ENCODE assay signal across 26 cellular contexts in genomic region chr1:244424649-244425334, GRCh38. TPM values are rescaled to one million over a fixed set of nuclear protein-coding genes. Genes with fewer than 3 reads are reported as not detected.
A peak's percentile ranks its signal among the peaks of the same experiment; 100 is the strongest.
DNase-seq lines count a peak whose midpoint lies in the region; ATAC-seq lines count a peak whose summit lies in the region.
"Had no signal": no experiment of that assay in that cellular context is flagged by ENCODE, and none has a peak within 500 bp of the region (broad histone marks: within the 10 kb centered on the region; RNA-seq: fewer than 3 reads in every experiment).

No MANE protein-coding gene starts in this region.

- H4K91ac ChIP-seq in neuronal stem cell (ENCODE audit: low read depth, low read length, poor library complexity), result peak overlapping the region; percentile 30

- peaks cover 9 to 60% of the 10 kb centered on the region in 2 donors for H3K36me3 ChIP-seq in neuronal stem cell (replicated peaks in 1 of 2; ENCODE audit: control insufficient read depth in 2 of 2, insufficient read depth in 2 of 2, low read length in 2 of 2)

- no peak overlapping the region for H3K4ac ChIP-seq in neuronal stem cell (ENCODE audit: low read length)

- no peaks in the 10 kb centered on the region for H3K79me1 ChIP-seq in neuronal stem cell (ENCODE audit: low read depth, low read length)

- no peak overlapping the region for H3K4me3 Mint-ChIP-seq in activated naive CD8-positive, alpha-beta T cell treated with anti-CD3 and anti-CD28 coated beads, Interleukin-2, amount 50 U/mL, for 24 hours
- H3K4me3 Mint-ChIP-seq in activated naive CD8-positive, alpha-beta T cell treated with anti-CD3 and anti-CD28 coated beads for 36 hours, result no peak overlapping the region
- H3K4me3 Mint-ChIP-seq in central memory CD8-positive, alpha-beta T cell, result no peak overlapping the region
- H3K4me3 Mint-ChIP-seq: activated CD8-positive, alpha-beta T cell treated with anti-CD3 and anti-CD28 coated beads for 36 hours; CD8-positive, alpha-beta memory T cell; nephron; stimulated activated naive CD8-positive, alpha-beta T cell treated with anti-CD3 and anti-CD28 coated beads, Interleukin-15, amount 100 ng/mL, for 72 hours; T-helper 1 cell treated with Interleukin-12 subunit alpha and Interleukin-12 subunit beta and Interleukin-4 antibody, amounts not matched to agents 30 μg/mL and 1 μg/mL, for 36 hours had no signal

- H3K9me3 Mint-ChIP-seq in activated naive CD8-positive, alpha-beta T cell treated with anti-CD3 and anti-CD28 coated beads, Interleukin-2, amount 50 U/mL, for 24 hours, result no peaks in the 10 kb centered on the region
- no peaks in the 10 kb centered on the region for H3K9me3 Mint-ChIP-seq in activated naive CD8-positive, alpha-beta T cell treated with anti-CD3 and anti-CD28 coated beads for 36 hours
- H3K9me3 Mint-ChIP-seq in central memory CD8-positive, alpha-beta T cell, result no peaks in the 10 kb centered on the region
- H3K9me3 Mint-ChIP-seq: activated CD8-positive, alpha-beta T cell treated with anti-CD3 and anti-CD28 coated beads for 36 hours; CD8-positive, alpha-beta memory T cell; nephron; stimulated activated naive CD8-positive, alpha-beta T cell treated with anti-CD3 and anti-CD28 coated beads, Interleukin-15, amount 100 ng/mL, for 72 hours; T-helper 1 cell treated with Interleukin-12 subunit alpha and Interleukin-12 subunit beta and Interleukin-4 antibody, amounts not matched to agents 30 μg/mL and 1 μg/mL, for 36 hours had no signal

- no peak for DNase-seq in activated naive CD8-positive, alpha-beta T cell treated with anti-CD3 and anti-CD28 coated beads, Interleukin-2, amount 50 U/mL, for 24 hours
- no peak for DNase-seq in activated naive CD8-positive, alpha-beta T cell treated with anti-CD3 and anti-CD28 coated beads for 36 hours
- DNase-seq in G401 (ENCODE audit: low spot score) (peak; percentile 28), neuronal stem cell (ENCODE audit: low spot score) (no peak), DMS153 (lab: John Stamatoyannopoulos, UW) (no peak)
- DNase-seq in central memory CD8-positive, alpha-beta T cell (ENCODE audit: low spot score in 2 of 2), result no peak
- DNase-seq: activated CD8-positive, alpha-beta T cell treated with anti-CD3 and anti-CD28 coated beads for 36 hours; activated gamma-delta T cell; activated T-cell treated with anti-CD3 and anti-CD28 coated beads for 4 hours; CD8-positive, alpha-beta memory T cell; DMS53; Karpas-422; midbrain; MV-4-11; NCI-H1436 treated with DMSO at 0.1 percent for 48 hours; NCI-H446; RPMI8226; stimulated activated CD4-positive, alpha-beta T cell treated with anti-CD3 and anti-CD28 coated beads, Interleukin-4, amount 100 ng/mL, for 4 hours; stimulated activated naive CD8-positive, alpha-beta T cell treated with anti-CD3 and anti-CD28 coated beads, Interleukin-15, amount 100 ng/mL, for 72 hours; thyroid gland had no signal

- no peak overlapping the region for H3K9ac ChIP-seq in neuronal stem cell (ENCODE audit: low read depth, low read length, poor library complexity)

- H3K27ac Mint-ChIP-seq in activated naive CD8-positive, alpha-beta T cell treated with anti-CD3 and anti-CD28 coated beads, Interleukin-2, amount 50 U/mL, for 24 hours, result peak overlapping the region; percentile 11
- H3K27ac Mint-ChIP-seq in activated naive CD8-positive, alpha-beta T cell treated with anti-CD3 and anti-CD28 coated beads for 36 hours, result no peak overlapping the region
- peak overlapping the region; percentile 36 for H3K27ac Mint-ChIP-seq in central memory CD8-positive, alpha-beta T cell (ENCODE audit: low read depth)
- H3K27ac Mint-ChIP-seq: nephron; stimulated activated naive CD8-positive, alpha-beta T cell treated with anti-CD3 and anti-CD28 coated beads, Interleukin-15, amount 100 ng/mL, for 72 hours; T-helper 1 cell treated with Interleukin-12 subunit alpha and Interleukin-12 subunit beta and Interleukin-4 antibody, amounts not matched to agents 30 μg/mL and 1 μg/mL, for 36 hours had no signal

- no peak overlapping the region for H4K8ac ChIP-seq in neuronal stem cell (ENCODE audit: low read depth, low read length)

- in situ Hi-C loops in G401 (cut with HindIII; ENCODE audit: low sequenced_read_pairs), result no loop called here

- no peak for ATAC-seq in activated naive CD8-positive, alpha-beta T cell treated with anti-CD3 and anti-CD28 coated beads, Interleukin-2, amount 50 U/mL, for 24 hours
- ATAC-seq in central memory CD8-positive, alpha-beta T cell (replicated peaks; ENCODE audit: extremely low read depth, poor library complexity, severe bottlenecking), result no peak
- ATAC-seq in GM18858 (IDR thresholded peaks at IDR 0.05; ENCODE audit: unreplicated experiment), result no peak
- no peak for ATAC-seq in HG03439 (IDR thresholded peaks at IDR 0.05; ENCODE audit: unreplicated experiment)
- ATAC-seq: activated CD8-positive, alpha-beta T cell treated with anti-CD3 and anti-CD28 coated beads for 36 hours; HCT116; stimulated activated naive CD8-positive, alpha-beta T cell treated with anti-CD3 and anti-CD28 coated beads, Interleukin-15, amount 100 ng/mL, for 72 hours had no signal

- H3K9me3 ChIP-seq in neuronal stem cell (replicated peaks in 1 of 2; ENCODE audit: control insufficient read depth in 2 of 2, insufficient read depth in 1 of 2, low read depth in 1 of 2, low read length in 2 of 2), result no peaks in the 10 kb centered on the region
- H3K9me3 ChIP-seq: thyroid gland, vagina had no signal

- WGBS in neuronal stem cell (ENCODE audit: extremely low coverage in 2 of 2, insufficient read length in 2 of 2, insufficient replicate concordance in 1 of 2), 2 donors, result no CpG with 5 or more reads among the region's 2 CpGs

- H2BK12ac ChIP-seq in neuronal stem cell (ENCODE audit: low read length), result no peak overlapping the region

- no peak overlapping the region for H3K4me2 ChIP-seq in neuronal stem cell (ENCODE audit: insufficient read depth, low read length, poor library complexity, severe bottlenecking)

- no peak overlapping the region for H2BK15ac ChIP-seq in neuronal stem cell (ENCODE audit: low read length)

- H3K27me3 ChIP-seq in neuronal stem cell (ENCODE audit: control insufficient read depth in 3 of 3, insufficient read depth in 3 of 3, low read depth in 1 of 3, low read length in 3 of 3), result peaks cover 0 to 2% (median 0%) of the 10 kb centered on the region in 3 experiments
- H3K27me3 ChIP-seq: thyroid gland, vagina had no signal

- no peak overlapping the region for H3K18ac ChIP-seq in neuronal stem cell (ENCODE audit: low read length)

- no peak overlapping the region for H2AFZ ChIP-seq in neuronal stem cell (ENCODE audit: low read length)

- no peak overlapping the region for H3K23ac ChIP-seq in neuronal stem cell (ENCODE audit: low read depth, low read length, poor library complexity)

- H3K27me3 Mint-ChIP-seq in activated naive CD8-positive, alpha-beta T cell treated with anti-CD3 and anti-CD28 coated beads, Interleukin-2, amount 50 U/mL, for 24 hours, result no peaks in the 10 kb centered on the region
- no peaks in the 10 kb centered on the region for H3K27me3 Mint-ChIP-seq in activated naive CD8-positive, alpha-beta T cell treated with anti-CD3 and anti-CD28 coated beads for 36 hours
- H3K27me3 Mint-ChIP-seq in central memory CD8-positive, alpha-beta T cell, result no peaks in the 10 kb centered on the region
- H3K27me3 Mint-ChIP-seq: activated CD8-positive, alpha-beta T cell treated with anti-CD3 and anti-CD28 coated beads for 36 hours; CD8-positive, alpha-beta memory T cell; stimulated activated naive CD8-positive, alpha-beta T cell treated with anti-CD3 and anti-CD28 coated beads, Interleukin-15, amount 100 ng/mL, for 72 hours had no signal

- H2AK5ac ChIP-seq in neuronal stem cell (ENCODE audit: low read depth, low read length), result no peak overlapping the region

- H3K27ac ChIP-seq in neuronal stem cell (replicated peaks; ENCODE audit: low read length), result peak overlapping the region; percentile 22
- H3K27ac ChIP-seq: thyroid gland, vagina had no signal

- H3K14ac ChIP-seq in neuronal stem cell (ENCODE audit: low read length), result peak overlapping the region; percentile 38

- H2BK5ac ChIP-seq in neuronal stem cell (ENCODE audit: low read length), result no peak overlapping the region

- no peak overlapping the region for H2BK120ac ChIP-seq in neuronal stem cell (ENCODE audit: low read depth, low read length)

- peaks cover 7% of the 10 kb centered on the region for H3K4me1 Mint-ChIP-seq in activated naive CD8-positive, alpha-beta T cell treated with anti-CD3 and anti-CD28 coated beads, Interleukin-2, amount 50 U/mL, for 24 hours
- H3K4me1 Mint-ChIP-seq in activated naive CD8-positive, alpha-beta T cell treated with anti-CD3 and anti-CD28 coated beads for 36 hours, result peaks cover 10% of the 10 kb centered on the region
- peaks cover 27% of the 10 kb centered on the region for H3K4me1 Mint-ChIP-seq in central memory CD8-positive, alpha-beta T cell

- peaks cover 42% of the 10 kb centered on the region for H3K36me3 Mint-ChIP-seq in activated naive CD8-positive, alpha-beta T cell treated with anti-CD3 and anti-CD28 coated beads, Interleukin-2, amount 50 U/mL, for 24 hours (ENCODE audit: low read depth)
- peaks cover 33% of the 10 kb centered on the region for H3K36me3 Mint-ChIP-seq in activated naive CD8-positive, alpha-beta T cell treated with anti-CD3 and anti-CD28 coated beads for 36 hours
- peaks cover 40% of the 10 kb centered on the region for H3K36me3 Mint-ChIP-seq in central memory CD8-positive, alpha-beta T cell (ENCODE audit: insufficient read depth)

- no peaks in the 10 kb centered on the region for H3K4me1 ChIP-seq in neuronal stem cell (ENCODE audit: control insufficient read depth in 2 of 2, insufficient read depth in 1 of 2, low read depth in 1 of 2, low read length in 2 of 2)
- H3K4me1 ChIP-seq: thyroid gland, vagina had no signal

- no peak overlapping the region for H3K4me3 ChIP-seq in neuronal stem cell (ENCODE audit: low read length in 2 of 2)
- H3K4me3 ChIP-seq: thyroid gland, vagina had no signal

RNA-seq across cellular contexts. Expression of gene ADSS2, which starts 26.9 kb away (rescaled TPM):
- 10 to 100 TPM; 66.1 to 67.8 TPM for total RNA-seq in activated naive CD8-positive, alpha-beta T cell treated with anti-CD3 and anti-CD28 coated beads for 36 hours
- total RNA-seq in G401 (2014; rRNA removed; shearing (Covaris generic)), result 37.2 and 52.0 TPM in 2 replicates
- polyA plus RNA-seq in neuronal stem cell (2013, experiment 1 of 2), result 41.9 TPM
- 42.3 TPM for polyA plus RNA-seq in neuronal stem cell (2013, experiment 2 of 2)

RNA-seq across cellular contexts. Expression of gene CATSPERE, which starts 36.3 kb away (rescaled TPM):
- total RNA-seq in activated naive CD8-positive, alpha-beta T cell treated with anti-CD3 and anti-CD28 coated beads for 36 hours, result under 1 TPM; 0.38 to 0.45 TPM
- not detected in 2 replicates for total RNA-seq in G401 (2014; rRNA removed; shearing (Covaris generic))
- 0.26 TPM for polyA plus RNA-seq in neuronal stem cell (2013, experiment 1 of 2)
- 0.35 TPM for polyA plus RNA-seq in neuronal stem cell (2013, experiment 2 of 2)
